Comparison of ENCODE assay signal across 17 cellular contexts in genomic region chr5:26121343-26121742, GRCh38.
DNase-seq lines count a peak whose midpoint lies in the region; ATAC-seq and TF ChIP-seq lines count a peak whose summit lies in the region.
"Had no signal": no experiment of that assay in that cellular context is flagged by ENCODE, and none has a peak within 500 bp of the region (broad histone marks: within the 10 kb centered on the region; RNA-seq: fewer than 3 reads in every experiment).

No MANE protein-coding gene starts in this region.

- H2AK5ac ChIP-seq in H9 (ENCODE audit: insufficient read length, low read length): no peak overlapping the region

- H2AFZ ChIP-seq in H9 (ENCODE audit: low read length) (no peak overlapping the region), OCI-LY1 (ENCODE audit: low read length) (no peak overlapping the region)

- no peaks in the 10 kb centered on the region for H3K79me1 ChIP-seq in H9 (ENCODE audit: insufficient read depth, low read depth, low read length, poor library complexity, severe bottlenecking)

- H3K23ac ChIP-seq in H9 (ENCODE audit: insufficient read length, low read depth, low read length): no peak overlapping the region

- H3F3A ChIP-seq in OCI-LY1 (ENCODE audit: insufficient read depth, low read length): no peaks in the 10 kb centered on the region

- no peak overlapping the region for H4K5ac ChIP-seq in H9 (ENCODE audit: insufficient read length, low read depth, low read length)

- H3K9me3 ChIP-seq in H9 (ENCODE audit: control insufficient read depth, low read depth, low read length): no peaks in the 10 kb centered on the region
- H3K9me3 ChIP-seq in OCI-LY1 (ENCODE audit: low read length): no peaks in the 10 kb centered on the region

- DNase-seq in DMS 273 (lab: John Stamatoyannopoulos, UW; ENCODE audit: unreplicated experiment) (peak; percentile 57), DMS 273 treated with DMSO at 0.1 percent for 48 hours (lab: John Stamatoyannopoulos, UW) (no peak), H9 (peak; percentile 36), iPS-NIHi11 (ENCODE audit: low spot score) (peak; percentile 11), NCI-H146 (lab: John Stamatoyannopoulos, UW) (no peak)
- DNase-seq in activated T-cell treated with anti-CD3 and anti-CD28 coated beads, Interleukin-2, amount 50 U/mL, for 24 hours: no peak
- DNase-seq: activated effector memory CD4-positive, alpha-beta T cell treated with anti-CD3 and anti-CD28 coated beads, Interleukin-2, amount 50 U/mL, for 16 hours; CD8-positive, alpha-beta T cell; GF-D8; mammary epithelial cell; stimulated activated naive CD8-positive, alpha-beta T cell treated with anti-CD3 and anti-CD28 coated beads, Interleukin-15, amount 100 ng/mL, for 72 hours had no signal

- no peak overlapping the region for H4K8ac ChIP-seq in H9 (replicated peaks; ENCODE audit: insufficient read length, low read depth, low read length)

- H3K4me1 ChIP-seq in H9 (ENCODE audit: insufficient read depth, low read length) (no peaks in the 10 kb centered on the region), OCI-LY1 (ENCODE audit: insufficient read depth, low read length, severe bottlenecking) (no peaks in the 10 kb centered on the region)

- H2BK120ac ChIP-seq in H9 (ENCODE audit: low read depth, low read length, poor library complexity, severe bottlenecking): no peak overlapping the region

- no CpG with 5 or more reads among the region's 6 CpGs for WGBS in H9 (ENCODE audit: extremely low coverage, insufficient read length, low lambda C conversion rate)

- H3K14ac ChIP-seq in H9 (ENCODE audit: insufficient read depth, low read length): no peak overlapping the region

- no peaks in the 10 kb centered on the region for H3K9me3 Mint-ChIP-seq in H9
- H3K9me3 Mint-ChIP-seq in activated T-cell treated with anti-CD3 and anti-CD28 coated beads, Interleukin-2, amount 50 U/mL, for 24 hours: peaks cover 15% of the 10 kb centered on the region

- H3K18ac ChIP-seq in H9 (ENCODE audit: insufficient read length, low read depth, low read length): no peak overlapping the region

- H3K4me1 Mint-ChIP-seq in H9: no peaks in the 10 kb centered on the region
- no peaks in the 10 kb centered on the region for H3K4me1 Mint-ChIP-seq in activated T-cell treated with anti-CD3 and anti-CD28 coated beads, Interleukin-2, amount 50 U/mL, for 24 hours (ENCODE audit: low read depth)
- H3K4me1 Mint-ChIP-seq: IgD-negative memory B cell; stimulated activated naive CD8-positive, alpha-beta T cell treated with anti-CD3 and anti-CD28 coated beads, Interleukin-15, amount 100 ng/mL, for 72 hours had no signal

- H3K4me2 ChIP-seq in H9 (ENCODE audit: insufficient read depth, insufficient read length, low read length) (no peak overlapping the region), OCI-LY1 (ENCODE audit: low read length) (no peak overlapping the region)

- H4K20me1 ChIP-seq in H9 (ENCODE audit: control insufficient read depth, insufficient read depth, insufficient read length) (no peaks in the 10 kb centered on the region), OCI-LY1 (ENCODE audit: insufficient read depth, low read length) (no peaks in the 10 kb centered on the region)

- no peak overlapping the region for H2BK12ac ChIP-seq in H9 (ENCODE audit: insufficient read length, low read depth, low read length)

- no peaks in the 10 kb centered on the region for H3K23me2 ChIP-seq in H9 (ENCODE audit: insufficient read length, low read depth, low read length, poor library complexity, severe bottlenecking)

- H3K4me3 Mint-ChIP-seq in H9: no peak overlapping the region
- H3K4me3 Mint-ChIP-seq in activated T-cell treated with anti-CD3 and anti-CD28 coated beads, Interleukin-2, amount 50 U/mL, for 24 hours: no peak overlapping the region
- H3K4me3 Mint-ChIP-seq: CD8-positive, alpha-beta T cell; IgD-negative memory B cell; stimulated activated naive CD8-positive, alpha-beta T cell treated with anti-CD3 and anti-CD28 coated beads, Interleukin-15, amount 100 ng/mL, for 72 hours had no signal

- H3K9ac ChIP-seq in H9 (ENCODE audit: extremely low read depth, insufficient read length, low read length) (no peak overlapping the region), OCI-LY1 (ENCODE audit: low read length) (no peak overlapping the region)

- no peak overlapping the region for H3K4ac ChIP-seq in H9 (ENCODE audit: low read depth, low read length)

- H2BK20ac ChIP-seq in H9 (ENCODE audit: low read depth, low read length, poor library complexity, severe bottlenecking): no peak overlapping the region

- H3K36me3 Mint-ChIP-seq in H9 (ENCODE audit: insufficient read depth in 1 of 3, low read depth in 3 of 3): no peaks in the 10 kb centered on the region
- H3K36me3 Mint-ChIP-seq in activated T-cell treated with anti-CD3 and anti-CD28 coated beads, Interleukin-2, amount 50 U/mL, for 24 hours (ENCODE audit: low read depth): no peaks in the 10 kb centered on the region
- H3K36me3 Mint-ChIP-seq: CD8-positive, alpha-beta T cell; IgD-negative memory B cell had no signal

- H3K4me3 ChIP-seq in OCI-LY1 (ENCODE audit: low read depth, low read length, poor library complexity, severe bottlenecking): no peak overlapping the region
- H3K4me3 ChIP-seq: skin epidermis had no signal

- H3K27ac Mint-ChIP-seq in H9: 0 out of 7 replicates have a peak overlapping the region, but pooled peaks of 1 of the 3 experiments have one; percentile 24
- no peak overlapping the region for H3K27ac Mint-ChIP-seq in activated T-cell treated with anti-CD3 and anti-CD28 coated beads, Interleukin-2, amount 50 U/mL, for 24 hours
- H3K27ac Mint-ChIP-seq: CD8-positive, alpha-beta T cell; IgD-negative memory B cell; stimulated activated naive CD8-positive, alpha-beta T cell treated with anti-CD3 and anti-CD28 coated beads, Interleukin-15, amount 100 ng/mL, for 72 hours had no signal

- H3K27me3 Mint-ChIP-seq in H9 (ENCODE audit: low read depth): no peaks in the 10 kb centered on the region
- no peaks in the 10 kb centered on the region for H3K27me3 Mint-ChIP-seq in activated T-cell treated with anti-CD3 and anti-CD28 coated beads, Interleukin-2, amount 50 U/mL, for 24 hours
- H3K27me3 Mint-ChIP-seq: IgD-negative memory B cell; stimulated activated naive CD8-positive, alpha-beta T cell treated with anti-CD3 and anti-CD28 coated beads, Interleukin-15, amount 100 ng/mL, for 72 hours had no signal

- no peaks in the 10 kb centered on the region for H3K9me2 ChIP-seq in OCI-LY1 (ENCODE audit: low read depth, low read length)

- H3K27ac ChIP-seq in H9 (ENCODE audit: insufficient read length, low read depth, low read length) (no peak overlapping the region), OCI-LY1 (ENCODE audit: low read depth, low read length, poor library complexity, severe bottlenecking) (no peak overlapping the region)
- H3K27ac ChIP-seq: 22Rv1, skin epidermis had no signal

- no peaks in the 10 kb centered on the region for H3K79me2 ChIP-seq in H9 (ENCODE audit: insufficient read depth, low read length)
- H3K79me2 ChIP-seq in OCI-LY1 (ENCODE audit: insufficient read depth, low read length): no peaks in the 10 kb centered on the region

- no peak overlapping the region for H2BK15ac ChIP-seq in H9 (ENCODE audit: low read depth, low read length)

- H3K36me3 ChIP-seq in OCI-LY1 (ENCODE audit: insufficient read depth, low read length): no peaks in the 10 kb centered on the region

- H3T11ph ChIP-seq in H9 (ENCODE audit: low read length): no peak overlapping the region

- no peaks in the 10 kb centered on the region for H3K27me3 ChIP-seq in H9 (ENCODE audit: insufficient read depth, low read length)
- H3K27me3 ChIP-seq in OCI-LY1 (ENCODE audit: insufficient read depth, low read length): no peaks in the 10 kb centered on the region

- H3K56ac ChIP-seq in H9 (ENCODE audit: insufficient read length, low read depth, low read length): no peak overlapping the region

- ATAC-seq in GM19395 (IDR thresholded peaks at IDR 0.05; ENCODE audit: unreplicated experiment): no peak
- ATAC-seq: CD8-positive, alpha-beta T cell; Right ventricle myocardium inferior; stimulated activated naive CD8-positive, alpha-beta T cell treated with anti-CD3 and anti-CD28 coated beads, Interleukin-15, amount 100 ng/mL, for 72 hours had no signal

- H4K91ac ChIP-seq in H9 (ENCODE audit: insufficient read length, low read depth, low read length): no peak overlapping the region

- no peak overlapping the region for H2BK5ac ChIP-seq in H9 (ENCODE audit: insufficient read length, low read length)

- peak; percentile 49; the same call in 2 of the 3 replicates for TF ChIP-seq CTCF in H9 (conservative IDR thresholded peaks at IDR 0.05)
- TF ChIP-seq CTCF in OCI-LY1 (IDR thresholded peaks at IDR 0.05; ENCODE audit: low read length): 0 out of 2 replicates have a peak, but pooled peaks have one; percentile 7

Comparison
In these comparisons a context has a peak if more than half of its experiments do, and no peak if none do; other contexts are left out.
1. DNase-seq: peak in DMS 273 (single experiment), H9 (single experiment) and iPS-NIHi11 (single experiment); none in DMS 273 treated with DMSO at 0.1 percent for 48 hours (single experiment), NCI-H146 (single experiment) and activated T-cell treated with anti-CD3 and anti-CD28 coated beads, Interleukin-2, amount 50 U/mL, for 24 hours (single experiment).